ENCODE assay signal across 1 cellular context in the genomic region with DNA sequence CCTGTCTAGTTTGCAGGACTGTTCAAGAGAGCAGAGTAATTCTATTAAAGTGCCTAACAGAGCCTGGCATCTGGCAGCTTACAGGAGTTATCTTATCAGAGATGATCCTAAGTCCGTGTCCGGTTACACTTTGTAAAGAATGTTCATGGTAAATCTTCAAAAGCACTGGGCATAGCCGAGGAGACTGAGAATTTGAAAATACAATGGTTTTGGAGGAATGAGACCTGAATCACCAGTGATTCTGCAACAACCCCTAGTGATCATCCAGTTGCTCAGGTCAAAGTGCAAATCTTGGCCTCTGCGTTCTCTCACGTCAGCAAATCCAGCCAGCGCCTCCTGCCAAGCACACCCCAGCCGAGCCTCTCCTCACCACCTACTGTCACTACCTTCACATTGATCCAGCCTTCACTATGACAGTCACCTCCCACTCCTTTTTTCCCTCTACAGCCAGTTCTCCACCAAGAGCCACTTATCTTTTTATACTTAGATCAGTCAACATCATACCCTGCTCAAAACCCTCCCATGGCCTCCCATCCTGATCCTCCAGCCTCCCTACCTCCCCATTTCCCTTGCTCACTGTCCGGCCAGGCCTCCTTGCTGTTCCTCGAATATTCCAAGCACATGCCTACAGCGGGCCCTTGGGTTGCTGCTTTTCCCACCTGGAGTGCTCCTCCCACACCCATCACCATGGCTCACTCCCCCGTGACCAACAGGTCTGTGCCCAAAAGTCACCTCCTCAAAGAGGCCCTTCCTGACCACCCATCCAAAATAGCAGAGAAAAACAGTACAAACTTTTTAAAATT.
TF ChIP-seq lines count a peak whose summit lies in the region.

No MANE protein-coding gene starts in this region.

TF ChIP-seq in HepG2, 621 proteins besides CTCF, POLR2A, EP300 and RAD21 (continued from another document and continues in another):
- TF ChIP-seq SP4 (CRISPR knock-in tag; IDR thresholded peaks at IDR 0.05) (no peak), SMC3 (IDR thresholded peaks at IDR 0.05; ENCODE audit: low read length) (peak; percentile 51), NRL (CRISPR knock-in tag; IDR thresholded peaks at IDR 0.05; ENCODE audit: borderline replicate concordance) (peak; percentile 64; the same call in 1 of the 2 replicates), ELF3 (CRISPR knock-in tag; IDR thresholded peaks at IDR 0.05) (peak; percentile 66), ZBTB38 (CRISPR knock-in tag; IDR thresholded peaks at IDR 0.05) (peak; percentile 92), HNF1B (CRISPR knock-in tag; IDR thresholded peaks at IDR 0.05) (no peak), YEATS4 (CRISPR knock-in tag; IDR thresholded peaks at IDR 0.05; ENCODE audit: borderline replicate concordance) (no peak; the same call in 1 of the 2 replicates), ZNF644 (CRISPR knock-in tag; IDR thresholded peaks at IDR 0.05; ENCODE audit: low read depth) (0 out of 2 replicates have a peak, but pooled peaks have one; percentile 20), ZNF160 (CRISPR knock-in tag; IDR thresholded peaks at IDR 0.05) (no peak), FOXM1 (CRISPR knock-in tag; IDR thresholded peaks at IDR 0.05) (no peak), KDM4B (CRISPR knock-in tag; IDR thresholded peaks at IDR 0.05) (no peak), ZNF350 (CRISPR knock-in tag; IDR thresholded peaks at IDR 0.05; ENCODE audit: borderline replicate concordance, low read depth) (peak; percentile 59; the same call in 1 of the 2 replicates), TGIF2 (CRISPR knock-in tag; IDR thresholded peaks at IDR 0.05) (peak; percentile 87), FOXP1 (IDR thresholded peaks at IDR 0.05) (no peak), FOXP1 (CRISPR knock-in tag; IDR thresholded peaks at IDR 0.05) (peak; percentile 21; the same call in 1 of the 2 replicates), ZNF431 (CRISPR knock-in tag; IDR thresholded peaks at IDR 0.05; ENCODE audit: borderline replicate concordance, low read depth) (peak; percentile 87; the same call in 1 of the 2 replicates), ARID2 (CRISPR knock-in tag; IDR thresholded peaks at IDR 0.05; ENCODE audit: borderline replicate concordance) (peak; percentile 76; the same call in 1 of the 2 replicates), ZBTB14 (CRISPR knock-in tag; IDR thresholded peaks at IDR 0.05) (no peak), CBX1 (IDR thresholded peaks at IDR 0.05; ENCODE audit: low read depth) (no peak), ZNF326 (CRISPR knock-in tag; IDR thresholded peaks at IDR 0.05; ENCODE audit: borderline replicate concordance) (no peak), NR3C1 (CRISPR knock-in tag; IDR thresholded peaks at IDR 0.05) (no peak), HOXA9 (CRISPR knock-in tag; IDR thresholded peaks at IDR 0.05; ENCODE audit: borderline replicate concordance) (no peak), EED (CRISPR knock-in tag; IDR thresholded peaks at IDR 0.05) (no peak; the same call in 1 of the 2 replicates), KLF15 (CRISPR knock-in tag; IDR thresholded peaks at IDR 0.05; ENCODE audit: borderline replicate concordance) (no peak), ZNF382 (CRISPR knock-in tag; IDR thresholded peaks at IDR 0.05; ENCODE audit: borderline replicate concordance) (no peak), ZNF547 (CRISPR knock-in tag; IDR thresholded peaks at IDR 0.05) (0 out of 2 replicates have a peak, but pooled peaks have one; percentile 24), RARG (CRISPR knock-in tag; IDR thresholded peaks at IDR 0.05; ENCODE audit: low read depth) (no peak), ZNF441 (CRISPR knock-in tag; IDR thresholded peaks at IDR 0.05; ENCODE audit: borderline replicate concordance) (peak; percentile 64; the same call in 1 of the 2 replicates), SRY (CRISPR knock-in tag; IDR thresholded peaks at IDR 0.05) (no peak), TP53 (CRISPR knock-in tag; conservative IDR thresholded peaks at IDR 0.05) (no peak), ZNF879 (CRISPR knock-in tag; IDR thresholded peaks at IDR 0.05) (no peak), PCBP2 (optimal IDR thresholded peaks at IDR 0.05; ENCODE audit: low read depth, low read length, poor library complexity, severe bottlenecking) (no peak), LCORL (IDR thresholded peaks at IDR 0.05) (no peak), LCORL (CRISPR knock-in tag; IDR thresholded peaks at IDR 0.05) (peak; percentile 64; the same call in 1 of the 2 replicates), ARNT (IDR thresholded peaks at IDR 0.05) (no peak), MTERF4 (CRISPR knock-in tag; IDR thresholded peaks at IDR 0.05) (no peak), KLF9 (CRISPR knock-in tag; IDR thresholded peaks at IDR 0.05; ENCODE audit: low read depth) (no peak), AKNA (CRISPR knock-in tag; IDR thresholded peaks at IDR 0.05; ENCODE audit: borderline replicate concordance) (no peak), NFE2L1 (CRISPR knock-in tag; IDR thresholded peaks at IDR 0.05; ENCODE audit: borderline replicate concordance) (no peak), HMGA1 (CRISPR knock-in tag; conservative IDR thresholded peaks at IDR 0.05) (no peak), NR2F2 (IDR thresholded peaks at IDR 0.05; ENCODE audit: borderline replicate concordance, low read depth) (peak; percentile 52; the same call in 1 of the 2 replicates)
- TF ChIP-seq, protein P1, sequence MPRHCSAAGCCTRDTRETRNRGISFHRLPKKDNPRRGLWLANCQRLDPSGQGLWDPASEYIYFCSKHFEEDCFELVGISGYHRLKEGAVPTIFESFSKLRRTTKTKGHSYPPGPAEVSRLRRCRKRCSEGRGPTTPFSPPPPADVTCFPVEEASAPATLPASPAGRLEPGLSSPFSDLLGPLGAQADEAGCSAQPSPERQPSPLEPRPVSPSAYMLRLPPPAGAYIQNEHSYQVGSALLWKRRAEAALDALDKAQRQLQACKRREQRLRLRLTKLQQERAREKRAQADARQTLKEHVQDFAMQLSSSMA (CRISPR knock-in tag; IDR thresholded peaks at IDR 0.05): 0 out of 2 replicates have a peak, but pooled peaks have one; percentile 27
- TF ChIP-seq, protein P2, sequence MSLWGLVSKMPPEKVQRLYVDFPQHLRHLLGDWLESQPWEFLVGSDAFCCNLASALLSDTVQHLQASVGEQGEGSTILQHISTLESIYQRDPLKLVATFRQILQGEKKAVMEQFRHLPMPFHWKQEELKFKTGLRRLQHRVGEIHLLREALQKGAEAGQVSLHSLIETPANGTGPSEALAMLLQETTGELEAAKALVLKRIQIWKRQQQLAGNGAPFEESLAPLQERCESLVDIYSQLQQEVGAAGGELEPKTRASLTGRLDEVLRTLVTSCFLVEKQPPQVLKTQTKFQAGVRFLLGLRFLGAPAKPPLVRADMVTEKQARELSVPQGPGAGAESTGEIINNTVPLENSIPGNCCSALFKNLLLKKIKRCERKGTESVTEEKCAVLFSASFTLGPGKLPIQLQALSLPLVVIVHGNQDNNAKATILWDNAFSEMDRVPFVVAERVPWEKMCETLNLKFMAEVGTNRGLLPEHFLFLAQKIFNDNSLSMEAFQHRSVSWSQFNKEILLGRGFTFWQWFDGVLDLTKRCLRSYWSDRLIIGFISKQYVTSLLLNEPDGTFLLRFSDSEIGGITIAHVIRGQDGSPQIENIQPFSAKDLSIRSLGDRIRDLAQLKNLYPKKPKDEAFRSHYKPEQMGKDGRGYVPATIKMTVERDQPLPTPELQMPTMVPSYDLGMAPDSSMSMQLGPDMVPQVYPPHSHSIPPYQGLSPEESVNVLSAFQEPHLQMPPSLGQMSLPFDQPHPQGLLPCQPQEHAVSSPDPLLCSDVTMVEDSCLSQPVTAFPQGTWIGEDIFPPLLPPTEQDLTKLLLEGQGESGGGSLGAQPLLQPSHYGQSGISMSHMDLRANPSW (CRISPR knock-in tag; IDR thresholded peaks at IDR 0.05; ENCODE audit: borderline replicate concordance): no peak
- TF ChIP-seq, protein P3, sequence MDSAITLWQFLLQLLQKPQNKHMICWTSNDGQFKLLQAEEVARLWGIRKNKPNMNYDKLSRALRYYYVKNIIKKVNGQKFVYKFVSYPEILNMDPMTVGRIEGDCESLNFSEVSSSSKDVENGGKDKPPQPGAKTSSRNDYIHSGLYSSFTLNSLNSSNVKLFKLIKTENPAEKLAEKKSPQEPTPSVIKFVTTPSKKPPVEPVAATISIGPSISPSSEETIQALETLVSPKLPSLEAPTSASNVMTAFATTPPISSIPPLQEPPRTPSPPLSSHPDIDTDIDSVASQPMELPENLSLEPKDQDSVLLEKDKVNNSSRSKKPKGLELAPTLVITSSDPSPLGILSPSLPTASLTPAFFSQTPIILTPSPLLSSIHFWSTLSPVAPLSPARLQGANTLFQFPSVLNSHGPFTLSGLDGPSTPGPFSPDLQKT (CRISPR knock-in tag; IDR thresholded peaks at IDR 0.05; ENCODE audit: borderline replicate concordance): no peak
- TF ChIP-seq, protein P4, sequence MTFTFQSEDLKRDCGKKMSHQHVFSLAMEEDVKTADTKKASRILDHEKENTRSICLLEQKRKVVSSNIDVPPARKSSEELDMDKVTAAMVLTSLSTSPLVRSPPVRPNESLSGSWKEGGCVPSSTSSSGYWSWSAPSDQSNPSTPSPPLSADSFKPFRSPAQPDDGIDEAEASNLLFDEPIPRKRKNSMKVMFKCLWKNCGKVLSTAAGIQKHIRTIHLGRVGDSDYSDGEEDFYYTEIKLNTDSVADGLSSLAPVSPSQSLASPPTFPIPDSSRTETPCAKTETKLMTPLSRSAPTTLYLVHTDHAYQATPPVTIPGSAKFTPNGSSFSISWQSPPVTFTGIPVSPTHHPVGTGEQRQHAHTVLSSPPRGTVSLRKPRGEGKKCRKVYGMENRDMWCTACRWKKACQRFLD (CRISPR knock-in tag; IDR thresholded peaks at IDR 0.05; ENCODE audit: borderline replicate concordance): no peak
- TF ChIP-seq, protein P5, sequence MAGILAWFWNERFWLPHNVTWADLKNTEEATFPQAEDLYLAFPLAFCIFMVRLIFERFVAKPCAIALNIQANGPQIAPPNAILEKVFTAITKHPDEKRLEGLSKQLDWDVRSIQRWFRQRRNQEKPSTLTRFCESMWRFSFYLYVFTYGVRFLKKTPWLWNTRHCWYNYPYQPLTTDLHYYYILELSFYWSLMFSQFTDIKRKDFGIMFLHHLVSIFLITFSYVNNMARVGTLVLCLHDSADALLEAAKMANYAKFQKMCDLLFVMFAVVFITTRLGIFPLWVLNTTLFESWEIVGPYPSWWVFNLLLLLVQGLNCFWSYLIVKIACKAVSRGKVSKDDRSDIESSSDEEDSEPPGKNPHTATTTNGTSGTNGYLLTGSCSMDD (CRISPR knock-in tag; IDR thresholded peaks at IDR 0.05): no peak
- TF ChIP-seq, protein P6, sequence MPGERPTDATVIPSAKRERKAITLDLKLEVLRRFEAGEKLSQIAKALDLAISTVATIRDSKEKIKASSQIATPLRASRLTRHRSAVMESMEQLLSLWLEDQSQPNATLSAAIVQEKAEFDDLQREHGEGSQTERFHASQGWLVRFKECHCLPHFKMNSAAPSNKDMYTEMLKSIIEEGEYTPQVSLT (CRISPR knock-in tag; IDR thresholded peaks at IDR 0.05; ENCODE audit: borderline replicate concordance, low read depth): 0 out of 2 replicates have a peak, but pooled peaks have one; percentile 43
